In the genomic region with DNA sequence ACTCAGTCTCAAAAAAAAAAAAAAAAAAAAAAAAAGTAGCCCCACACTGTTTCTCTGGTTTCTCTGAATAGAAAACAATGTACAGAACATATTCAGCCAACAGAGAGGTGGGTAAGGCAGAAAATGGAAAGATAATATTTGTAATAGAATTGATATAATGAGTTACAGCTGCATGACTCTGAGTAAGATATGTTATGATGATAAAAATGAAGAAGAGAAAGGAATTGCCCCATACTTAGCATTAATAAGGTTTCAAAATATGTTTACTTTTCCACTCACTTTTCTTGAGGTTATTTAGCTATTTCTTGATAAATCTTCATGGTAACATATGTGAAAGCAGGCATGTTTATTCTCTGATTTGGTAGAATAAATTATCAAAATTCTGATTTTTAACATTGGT, we compare ENCODE assay signal across 6 cellular contexts.
"Had no signal": no experiment of that assay in that cellular context is flagged by ENCODE, and none has a peak within 500 bp of the region (broad histone marks: within the 10 kb centered on the region; RNA-seq: fewer than 3 reads in every experiment).

No MANE protein-coding gene starts in this region.

- H3K9me3 Mint-ChIP-seq: H9 had no signal

- H3K4me3 ChIP-seq: GM23338 had no signal

- H3K27ac Mint-ChIP-seq: GM23338, H9, IgD-negative memory B cell had no signal

- ATAC-seq: GM23338, HepG2 had no signal

- H3K4me3 Mint-ChIP-seq: GM23338, H9, IgD-negative memory B cell had no signal

- DNase-seq: H9, HCEC 1CT had no signal

- H3K4me2 ChIP-seq: GM23338 had no signal

- H3K27ac ChIP-seq: HL-60 had no signal

- H3K36me3 Mint-ChIP-seq: IgD-negative memory B cell had no signal

- H2AFZ ChIP-seq: GM23338 had no signal
